8 cellular contexts compared by ENCODE assay signal in genomic region chr7:134646425-134647305, GRCh38. TPM values are rescaled to one million over a fixed set of nuclear protein-coding genes. Genes with fewer than 3 reads are reported as not detected.
DNase-seq lines count a peak whose midpoint lies in the region; ATAC-seq and TF ChIP-seq lines count a peak whose summit lies in the region.

TSS of gene BPGM (plus strand) at chr7:134646853. CDS start at chr7:134661508, 14,655 bp downstream.

- peaks cover 8 to 18% of the 10 kb centered on the region in 2 donors for H3K36me3 Mint-ChIP-seq in activated naive CD4-positive, alpha-beta T cell treated with anti-CD3 and anti-CD28 coated beads, Interleukin-2, amount 50 U/mL, for 72 hours

- H3K9me3 ChIP-seq in SK-N-SH (no peaks in the 10 kb centered on the region), thoracic aorta (no peaks in the 10 kb centered on the region)

- POLR2A ChIA-PET in SK-N-SH (lab: Yijun Ruan, JAX) = interaction anchor here (0.7 to 2.0 kb wide), 7 partner anchors 11 to 299 kb away, joined by 3 to 5 read pairs (median 3); no protein-coding TSS in a partner anchor

- H2AFZ ChIP-seq in SK-N-SH (ENCODE audit: low read depth) = peak within 1 kb of the TSS; percentile 83

- no peaks in the 10 kb centered on the region for H4K20me1 ChIP-seq in SK-N-SH (ENCODE audit: insufficient read depth)

- under 1% methylated on average over 35 of the region's 36 CpGs for WGBS in SK-N-SH (ENCODE audit: low lambda C conversion rate)

- H3K4me2 ChIP-seq in SK-N-SH = peak within 1 kb of the TSS; percentile 77

- H3K4me3 ChIP-seq in SK-N-SH (ENCODE audit: low read depth in 2 of 2, low read length in 1 of 2) (peak within 1 kb of the TSS; percentile 75 to 79), thoracic aorta (peak within 1 kb of the TSS; percentile 87)

- ATAC-seq in HG02588 (IDR thresholded peaks at IDR 0.05; ENCODE audit: unreplicated experiment) = peak; percentile 97
- ATAC-seq in activated naive CD4-positive, alpha-beta T cell treated with anti-CD3 and anti-CD28 coated beads, Interleukin-2, amount 50 U/mL, for 72 hours = peak; percentile 98 to 99
- ATAC-seq in omental fat pad (ENCODE audit: low FRiP score) = peak; percentile 100
- ATAC-seq in thoracic aorta (ENCODE audit: insufficient number of reproducible peaks, low FRiP score, low read depth) = peak; percentile 100

- no peaks in the 10 kb centered on the region for H3F3A ChIP-seq in SK-N-SH (replicated peaks; ENCODE audit: insufficient read depth)

- no peak within 1 kb of the TSS for H3K27ac Mint-ChIP-seq in activated naive CD4-positive, alpha-beta T cell treated with anti-CD3 and anti-CD28 coated beads, Interleukin-2, amount 50 U/mL, for 72 hours

- no peak for TF ChIP-seq EP300 in SK-N-SH (IDR thresholded peaks at IDR 0.05; ENCODE audit: borderline replicate concordance in 1 of 2, low read depth in 1 of 2, low read length in 1 of 2)

- peak within 1 kb of the TSS; percentile 80 to 81 for H3K27ac ChIP-seq in SK-N-SH (ENCODE audit: low read depth in 2 of 2, low read length in 1 of 2)
- peak within 1 kb of the TSS; percentile 72 to 88 for H3K27ac ChIP-seq in thoracic aorta

- H3K4me1 ChIP-seq in SK-N-SH (ENCODE audit: control insufficient read depth in 1 of 2, insufficient read depth in 2 of 2, low read depth in 1 of 2, low read length in 1 of 2) (peaks cover 11 to 15% of the 10 kb centered on the region in 2 experiments; a peak in 3 of 4 replicates), thoracic aorta (ENCODE audit: control insufficient read depth in 1 of 2, low read depth in 2 of 2) (peaks cover 3 to 8% of the 10 kb centered on the region in 2 donors)

- peak; percentile 10; the same call in 1 of the 2 replicates for TF ChIP-seq RAD21 in SK-N-SH (IDR thresholded peaks at IDR 0.05; ENCODE audit: low read length)

- peaks cover 0 to 7% of the 10 kb centered on the region in 2 donors for H3K9me3 Mint-ChIP-seq in activated naive CD4-positive, alpha-beta T cell treated with anti-CD3 and anti-CD28 coated beads, Interleukin-2, amount 50 U/mL, for 72 hours

- peak within 1 kb of the TSS; percentile 83 for H3K9ac ChIP-seq in SK-N-SH

- DNase-seq in GM10266 (ENCODE audit: extremely low spot score) (peak; percentile 92), NCI-H1048 (lab: John Stamatoyannopoulos, UW) (peak; percentile 98), SK-N-SH (peak; percentile 94), glomerular visceral epithelial cell (ENCODE audit: extremely low spot score) (peak; percentile 100), omental fat pad (ENCODE audit: low spot score) (peak; percentile 94), thoracic aorta (ENCODE audit: low spot score) (peak; percentile 92)
- peak; percentile 92 to 98 for DNase-seq in activated naive CD4-positive, alpha-beta T cell treated with anti-CD3 and anti-CD28 coated beads, Interleukin-2, amount 50 U/mL, for 72 hours (ENCODE audit: low spot score in 2 of 2)

- CTCF ChIA-PET in SK-N-SH (lab: Yijun Ruan, JAX) = interaction anchor here (0.7 to 5.5 kb wide), 22 partner anchors 9 to 539 kb away, joined by 3 to 64 read pairs (median 4); partner anchors contain the start of genes AGBL3, AKR1B1 and CYREN

- H3K36me3 ChIP-seq in SK-N-SH (replicated peaks in 1 of 2; ENCODE audit: control insufficient read depth in 1 of 2, insufficient read depth in 2 of 2, low read length in 1 of 2) = no peaks in the 10 kb centered on the region
- no peaks in the 10 kb centered on the region for H3K36me3 ChIP-seq in thoracic aorta

- TF ChIP-seq CTCF in GM10266 (IDR thresholded peaks at IDR 0.05; ENCODE audit: control insufficient read depth, insufficient read depth, low read depth, missing control alignments) = peak; percentile 52
- peak; percentile 56 for TF ChIP-seq CTCF in SK-N-SH (IDR thresholded peaks at IDR 0.05)
- no peak for TF ChIP-seq CTCF in omental fat pad (IDR thresholded peaks at IDR 0.05)
- TF ChIP-seq CTCF in thoracic aorta (IDR thresholded peaks at IDR 0.05) = no peak

- H3K27me3 ChIP-seq in SK-N-SH (ENCODE audit: insufficient read depth) = no peaks in the 10 kb centered on the region
- H3K27me3 ChIP-seq in thoracic aorta (replicated peaks; ENCODE audit: insufficient read depth) = no peaks in the 10 kb centered on the region

- H3K9me2 ChIP-seq in SK-N-SH = no peaks in the 10 kb centered on the region

- H3K79me2 ChIP-seq in SK-N-SH (ENCODE audit: insufficient read depth) = peaks cover 59% of the 10 kb centered on the region

TF ChIP-seq in SK-N-SH, 30 proteins besides CTCF, POLR2A, EP300 and RAD21 (continues in another document):
- TF ChIP-seq EZH2phosphoT487 (IDR thresholded peaks at IDR 0.05; ENCODE audit: borderline replicate concordance, low read depth) = no peak
- 0 out of 2 replicates have a peak, but pooled peaks have one; percentile 37 for TF ChIP-seq MAX (IDR thresholded peaks at IDR 0.05; ENCODE audit: low read depth)
- TF ChIP-seq RFX5 (IDR thresholded peaks at IDR 0.05; ENCODE audit: low read length) = peak; percentile 68; the same call in 1 of the 2 replicates
- TF ChIP-seq SIN3A (IDR thresholded peaks at IDR 0.05; ENCODE audit: borderline replicate concordance, low read depth, low read length) = peak; percentile 17; the same call in 1 of the 2 replicates
- no peak for TF ChIP-seq NFIC (IDR thresholded peaks at IDR 0.05; ENCODE audit: borderline replicate concordance)
- no peak for TF ChIP-seq TEAD4 (IDR thresholded peaks at IDR 0.05; ENCODE audit: borderline replicate concordance, insufficient read depth)
- TF ChIP-seq POLR2AphosphoS5 (IDR thresholded peaks at IDR 0.05; ENCODE audit: low read depth, low read length) = peak; percentile 98
- no peak for TF ChIP-seq MEF2A (IDR thresholded peaks at IDR 0.05; ENCODE audit: borderline replicate concordance, low read depth)
- TF ChIP-seq USF2 (IDR thresholded peaks at IDR 0.05; ENCODE audit: borderline replicate concordance, low read depth, low read length) = no peak
- TF ChIP-seq NRF1 (IDR thresholded peaks at IDR 0.05; ENCODE audit: low read depth, low read length) = no peak
- no peak for TF ChIP-seq USF1 (IDR thresholded peaks at IDR 0.05; ENCODE audit: borderline replicate concordance, low read depth)
- TF ChIP-seq MXI1 (IDR thresholded peaks at IDR 0.05; ENCODE audit: low read depth, low read length) = peak; percentile 87
- TF ChIP-seq JUND (IDR thresholded peaks at IDR 0.05) = no peak
- peak; percentile 98 for TF ChIP-seq GABPA (IDR thresholded peaks at IDR 0.05; ENCODE audit: low read depth)
- TF ChIP-seq YY1 (IDR thresholded peaks at IDR 0.05; ENCODE audit: low read depth) = peak; percentile 87
- peak; percentile 96 for TF ChIP-seq ELF1 (IDR thresholded peaks at IDR 0.05)
- peak; percentile 96 for TF ChIP-seq TAF1 (IDR thresholded peaks at IDR 0.05; ENCODE audit: borderline replicate concordance, low read depth, low read length)
- TF ChIP-seq FOXM1 (IDR thresholded peaks at IDR 0.05; ENCODE audit: low read depth) = no peak
- no peak; the same call in 1 of the 2 replicates for TF ChIP-seq FOSL2 (IDR thresholded peaks at IDR 0.05; ENCODE audit: borderline replicate concordance, low read depth)

RNA-seq across cellular contexts. Expression of gene BPGM, which starts in this region (rescaled TPM):
- 12.4 and 17.4 TPM in 2 replicates for polyA plus RNA-seq in SK-N-SH (2012; rRNA removed)
- 20.2 and 28.4 TPM in 2 replicates for polyA plus RNA-seq in SK-N-SH (2012; cell fraction: cytosol; rRNA removed)
- 4.7 and 7.0 TPM in 2 replicates for polyA plus RNA-seq in SK-N-SH (2012; cell fraction: nucleus; rRNA removed)
- total RNA-seq in activated naive CD4-positive, alpha-beta T cell treated with anti-CD3 and anti-CD28 coated beads, Interleukin-2, amount 50 U/mL, for 72 hours = 10 to 100 TPM; 14.4 to 28.6 TPM
- total RNA-seq in omental fat pad (10 to 100 TPM in 3 of 4 donors, 1 to 10 TPM in 1; 6.6 to 20.0 (median 13.5) TPM), thoracic aorta (10 to 100 TPM; 20.0 to 22.3 TPM)

Comparison
In these comparisons a context has a peak if more than half of its experiments do, and no peak if none do; other contexts are left out.
1. Peak in every context shown above with its lines: DNase-seq, ATAC-seq, H3K4me3 ChIP-seq and H3K27ac ChIP-seq.
2. CTCF ChIP-seq: peak in GM10266 (single experiment) and SK-N-SH (single experiment); none in omental fat pad (0 of 3) and thoracic aorta (single experiment).